ENCODE assay signal across 8 cellular contexts in the genomic region with DNA sequence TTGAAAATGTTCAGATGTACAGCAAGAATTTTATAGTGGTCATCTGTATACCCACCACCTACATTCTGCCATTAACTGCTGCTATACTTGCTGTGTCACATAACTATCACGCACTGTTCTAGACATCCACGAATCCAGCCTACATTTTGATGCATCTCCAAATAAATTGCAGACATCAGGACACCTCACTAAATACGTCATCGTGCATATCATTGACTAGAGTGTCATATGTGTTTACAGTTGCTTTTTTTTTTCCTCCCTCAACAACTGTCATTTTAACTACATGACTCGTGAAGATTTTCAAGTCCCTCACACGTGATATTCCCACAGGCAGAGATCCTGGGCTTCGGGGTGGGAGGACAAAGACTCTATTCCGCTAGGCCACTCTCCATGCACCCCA.
DNase-seq lines count a peak whose midpoint lies in the region; ATAC-seq and TF ChIP-seq lines count a peak whose summit lies in the region.

No MANE protein-coding gene starts in this region.

- no peak for ATAC-seq in stimulated activated naive CD8-positive, alpha-beta T cell treated with anti-CD3 and anti-CD28 coated beads, Interleukin-15, amount 100 ng/mL, for 72 hours
- ATAC-seq in HG02588 (IDR thresholded peaks at IDR 0.05; ENCODE audit: unreplicated experiment) (no peak), GM18502 (IDR thresholded peaks at IDR 0.05; ENCODE audit: poor library complexity, unreplicated experiment) (no peak)

- no peak for TF ChIP-seq CTCF in VCaP (conservative IDR thresholded peaks at IDR 0.05)

- no peaks in the 10 kb centered on the region for H3K27me3 Mint-ChIP-seq in activated T-cell treated with anti-CD3 and anti-CD28 coated beads, Interleukin-2, amount 50 U/mL, for 24 hours
- H3K27me3 Mint-ChIP-seq in stimulated activated naive CD8-positive, alpha-beta T cell treated with anti-CD3 and anti-CD28 coated beads, Interleukin-15, amount 100 ng/mL, for 72 hours, result no peaks in the 10 kb centered on the region

- DNase-seq in activated T-cell treated with anti-CD3 and anti-CD28 coated beads, Interleukin-2, amount 50 U/mL, for 24 hours, result no peak
- DNase-seq in activated T-cell treated with anti-CD3 and anti-CD28 coated beads, Interleukin-2, amount 50 U/mL, for 1 hour, result no peak
- peak; percentile 28 for DNase-seq in fibroblast of peridontal ligament (ENCODE audit: extremely low read depth)
- DNase-seq in stimulated activated naive CD8-positive, alpha-beta T cell treated with anti-CD3 and anti-CD28 coated beads, Interleukin-15, amount 100 ng/mL, for 72 hours, result no peak
- DNase-seq in middle frontal gyrus (ENCODE audit: extremely low spot score, low spot score), result no peak

- H3K27ac Mint-ChIP-seq in activated T-cell treated with anti-CD3 and anti-CD28 coated beads, Interleukin-2, amount 50 U/mL, for 24 hours, result peak overlapping the region; percentile 95
- no peak overlapping the region for H3K27ac Mint-ChIP-seq in stimulated activated naive CD8-positive, alpha-beta T cell treated with anti-CD3 and anti-CD28 coated beads, Interleukin-15, amount 100 ng/mL, for 72 hours

- H3K9me3 Mint-ChIP-seq in activated T-cell treated with anti-CD3 and anti-CD28 coated beads, Interleukin-2, amount 50 U/mL, for 24 hours, result no peaks in the 10 kb centered on the region
- no peaks in the 10 kb centered on the region for H3K9me3 Mint-ChIP-seq in stimulated activated naive CD8-positive, alpha-beta T cell treated with anti-CD3 and anti-CD28 coated beads, Interleukin-15, amount 100 ng/mL, for 72 hours

- H3K4me3 Mint-ChIP-seq in activated T-cell treated with anti-CD3 and anti-CD28 coated beads, Interleukin-2, amount 50 U/mL, for 24 hours, result peak overlapping the region; percentile 97
- peak overlapping the region; percentile 97 to 98 for H3K4me3 Mint-ChIP-seq in stimulated activated naive CD8-positive, alpha-beta T cell treated with anti-CD3 and anti-CD28 coated beads, Interleukin-15, amount 100 ng/mL, for 72 hours

- H3K27ac ChIP-seq in VCaP, result peak overlapping the region; percentile 76

- peaks cover 63% of the 10 kb centered on the region for H3K4me1 Mint-ChIP-seq in activated T-cell treated with anti-CD3 and anti-CD28 coated beads, Interleukin-2, amount 50 U/mL, for 24 hours (ENCODE audit: low read depth)
- H3K4me1 Mint-ChIP-seq in stimulated activated naive CD8-positive, alpha-beta T cell treated with anti-CD3 and anti-CD28 coated beads, Interleukin-15, amount 100 ng/mL, for 72 hours, result peaks cover 70% of the 10 kb centered on the region

- H3K36me3 Mint-ChIP-seq in activated T-cell treated with anti-CD3 and anti-CD28 coated beads, Interleukin-2, amount 50 U/mL, for 24 hours (ENCODE audit: low read depth), result peaks cover 62% of the 10 kb centered on the region
